Comparison of ENCODE assay signal across 8 cellular contexts in genomic region chr9:132945186-132946130, GRCh38. TPM values are rescaled to one million over a fixed set of nuclear protein-coding genes. Genes with fewer than 3 reads are reported as not detected.
DNase-seq lines count a peak whose midpoint lies in the region; ATAC-seq, FAIRE-seq and TF ChIP-seq lines count a peak whose summit lies in the region.

No MANE protein-coding gene starts in this region.

- H2AK5ac ChIP-seq in trophoblast cell (ENCODE audit: low read length) = peak overlapping the region; percentile 54

- H2BK120ac ChIP-seq in trophoblast cell (ENCODE audit: insufficient read depth, low read length, poor library complexity) = peak overlapping the region; percentile 84

- H3K4me2 ChIP-seq in trophoblast cell (ENCODE audit: low read length) = peak overlapping the region; percentile 80

- no peak overlapping the region for H2BK12ac ChIP-seq in trophoblast cell (ENCODE audit: low read length)

- no peak for TF ChIP-seq CTCF in GM10266 (IDR thresholded peaks at IDR 0.05; ENCODE audit: control insufficient read depth, insufficient read depth, low read depth, missing control alignments)
- TF ChIP-seq CTCF in NB4 (IDR thresholded peaks at IDR 0.05; ENCODE audit: low read depth, low read length) = no peak
- TF ChIP-seq CTCF in epithelial cell of esophagus (IDR thresholded peaks at IDR 0.05; ENCODE audit: insufficient read depth, low read depth, low read length, missing control alignments) = no peak

- H3K14ac ChIP-seq in trophoblast cell (ENCODE audit: low read length) = peak overlapping the region; percentile 93

- peak overlapping the region; percentile 70 for H2BK5ac ChIP-seq in trophoblast cell (ENCODE audit: low read depth, low read length, poor library complexity)

- 100% methylated on average over 1 of the region's 23 CpGs for WGBS in trophoblast cell (ENCODE audit: extremely low coverage, insufficient coverage, insufficient read length)

- peak overlapping the region; percentile 77 for H3K9ac ChIP-seq in trophoblast cell (ENCODE audit: low read length)

- peak overlapping the region; percentile 87 for H3K4ac ChIP-seq in trophoblast cell (ENCODE audit: low read depth, low read length)

- H4K8ac ChIP-seq in trophoblast cell (ENCODE audit: low read depth, low read length) = peak overlapping the region; percentile 99

- no peak overlapping the region for H3K23ac ChIP-seq in trophoblast cell (ENCODE audit: low read length)

- DNase-seq in GM10266 (ENCODE audit: extremely low spot score) (peak; percentile 12), NB4 (ENCODE audit: low read depth) (no peak), epithelial cell of esophagus (ENCODE audit: low read depth) (no peak), trophoblast cell (peak; percentile 3 to 8), NCI-H2227 (lab: John Stamatoyannopoulos, UW; ENCODE audit: unreplicated experiment) (no peak), HTR-8/SVneo (ENCODE audit: insufficient read length, low spot score) (no peak), NCI-H1694 treated with DMSO at 0.1 percent for 48 hours (lab: John Stamatoyannopoulos, UW) (no peak)

- no peak for FAIRE-seq in HTR-8/SVneo (lab: Jason Lieb, UNC)

- peak overlapping the region; percentile 63 for H2AFZ ChIP-seq in trophoblast cell (ENCODE audit: insufficient read depth, low read length, poor library complexity)

- TF ChIP-seq POLR2A in NB4 (IDR thresholded peaks at IDR 0.05; ENCODE audit: extremely low read depth, insufficient read length) = no peak

- no peak overlapping the region for H3K27ac ChIP-seq in trophoblast cell (ENCODE audit: low read depth, low read length)

- H3K18ac ChIP-seq in trophoblast cell (ENCODE audit: low read length) = peak overlapping the region; percentile 89

- H3K4me1 ChIP-seq in trophoblast cell (ENCODE audit: control insufficient read depth in 1 of 2, insufficient read depth in 2 of 2, low read length in 2 of 2) = peaks cover 11 to 17% of the 10 kb centered on the region in 2 experiments

- H3K9me3 ChIP-seq in trophoblast cell (ENCODE audit: insufficient read depth, low read depth, low read length) = no peaks in the 10 kb centered on the region

- no peaks in the 10 kb centered on the region for H3K27me3 ChIP-seq in trophoblast cell (ENCODE audit: insufficient read depth, low read length)

- H4K91ac ChIP-seq in trophoblast cell (ENCODE audit: low read depth, low read length) = peak overlapping the region; percentile 94

- H3K79me2 ChIP-seq in trophoblast cell (ENCODE audit: control insufficient read depth, insufficient read depth, low read length, poor library complexity) = peaks cover 10% of the 10 kb centered on the region

- H3K4me3 ChIP-seq in NB4 (ENCODE audit: low read depth, low read length) (peak overlapping the region; percentile 53), epithelial cell of esophagus (ENCODE audit: low read length) (peak overlapping the region; percentile 62), trophoblast cell (ENCODE audit: low read depth, low read length) (peak overlapping the region; percentile 69)

- H3K79me1 ChIP-seq in trophoblast cell (ENCODE audit: low read length) = peaks cover 11% of the 10 kb centered on the region

- H4K12ac ChIP-seq in trophoblast cell (ENCODE audit: low read depth, low read length) = peak overlapping the region; percentile 4

- H3K36me3 ChIP-seq in trophoblast cell (ENCODE audit: control insufficient read depth in 1 of 2, insufficient read depth in 2 of 2, low read length in 2 of 2) = no peaks in the 10 kb centered on the region

- no peak for ATAC-seq in GM19467 (IDR thresholded peaks at IDR 0.05; ENCODE audit: unreplicated experiment)

RNA-seq across cellular contexts. Expression of gene TSC1, which starts 1.0 kb away (rescaled TPM):
- polyA plus RNA-seq in trophoblast cell (2013) = 31.8 and 32.6 TPM in 2 replicates

RNA-seq across cellular contexts. Expression of gene GFI1B, which starts 33.0 kb away (rescaled TPM):
- 0.07 and 0.37 TPM in 2 replicates for polyA plus RNA-seq in trophoblast cell (2013)

Comparison
In these comparisons a context has a peak if more than half of its experiments do, and no peak if none do; other contexts are left out.
1. DNase-seq: peak in GM10266 (single experiment) and trophoblast cell (2 of 2); none in NB4 (single experiment), epithelial cell of esophagus (single experiment), NCI-H2227 (single experiment), HTR-8/SVneo (single experiment) and NCI-H1694 treated with DMSO at 0.1 percent for 48 hours (single experiment).
2. Peak in every context shown above with its lines, with median percentiles within 50 percentile points of each other: H3K4me3 ChIP-seq.